Comparison of ENCODE assay signal across 12 cellular contexts in genomic region chr9:98532147-98532546, GRCh38.
A peak's percentile ranks its signal among the peaks of the same experiment; 100 is the strongest.
DNase-seq lines count a peak whose midpoint lies in the region; ATAC-seq and TF ChIP-seq lines count a peak whose summit lies in the region.
"Had no signal": no experiment of that assay in that cellular context is flagged by ENCODE, and none has a peak within 500 bp of the region (broad histone marks: within the 10 kb centered on the region; RNA-seq: fewer than 3 reads in every experiment).

No MANE protein-coding gene starts in this region.

- TF ChIP-seq CTCF in BE2C (IDR thresholded peaks at IDR 0.05; ENCODE audit: low read depth, low read length) (no peak), lung (IDR thresholded peaks at IDR 0.05; ENCODE audit: control extremely low read depth, extremely low read depth) (no peak), testis (IDR thresholded peaks at IDR 0.05) (no peak)

- no peaks in the 10 kb centered on the region; the same call in 1 of the 2 replicates for H3K27me3 ChIP-seq in BE2C
- no peaks in the 10 kb centered on the region for H3K27me3 ChIP-seq in lung (ENCODE audit: control insufficient read depth, insufficient read depth)
- no peaks in the 10 kb centered on the region for H3K27me3 ChIP-seq in testis

- in situ Hi-C loops in G401 (cut with HindIII; ENCODE audit: low sequenced_read_pairs): no loop called here

- no peaks in the 10 kb centered on the region for H3K36me3 ChIP-seq in BE2C
- H3K36me3 ChIP-seq in lung (ENCODE audit: control insufficient read depth in 2 of 2, insufficient read depth in 2 of 2, low read length in 2 of 2): no peaks in the 10 kb centered on the region
- H3K36me3 ChIP-seq in testis (ENCODE audit: low read depth, missing control alignments): no peaks in the 10 kb centered on the region

- peak; percentile 20 for DNase-seq in BE2C
- peak; percentile 33 for DNase-seq in G401 (ENCODE audit: low spot score)
- DNase-seq in NCI-H69 (lab: John Stamatoyannopoulos, UW): peak; percentile 49
- DNase-seq in lung (ENCODE audit: low spot score): peak; percentile 24
- DNase-seq in testis: no peak
- DNase-seq: CD8-positive, alpha-beta T cell; COR-L47; DMS53; GOT3; H9 had no signal

- H3K4me3 ChIP-seq in BE2C (ENCODE audit: low read depth, low read length) (no peak overlapping the region), lung (no peak overlapping the region), testis (no peak overlapping the region)
- H3K4me3 ChIP-seq: A549 had no signal

- H3K27ac ChIP-seq in lung (ENCODE audit: low read depth in 1 of 2, low read length in 1 of 2) (no peak overlapping the region), testis (no peak overlapping the region)
- H3K27ac ChIP-seq: A549 had no signal

- no peaks in the 10 kb centered on the region for H3K9me3 ChIP-seq in BE2C
- H3K9me3 ChIP-seq in lung (ENCODE audit: control insufficient read depth in 2 of 2, insufficient read depth in 1 of 2, low read length in 1 of 2): peaks cover 0 to 3% of the 10 kb centered on the region in 2 donors
- no peaks in the 10 kb centered on the region for H3K9me3 ChIP-seq in testis
- H3K9me3 ChIP-seq: A549 had no signal

- intact Hi-C loops in testis (cut with DNase I; ENCODE audit: low total_unique reads): no loop called here

- no peak for TF ChIP-seq POLR2A in testis (IDR thresholded peaks at IDR 0.05)

- 63 to 73% methylated on average over 4 of the region's 4 CpGs for WGBS in lung, 2 donors
- 50 to 77% methylated on average over 1 to 4 of the region's 4 CpGs for WGBS in testis, 2 donors

- ATAC-seq in lung (ENCODE audit: insufficient read depth, low FRiP score) (no peak), GM21717 (IDR thresholded peaks at IDR 0.05; ENCODE audit: unreplicated experiment) (no peak)
- ATAC-seq: A549; CD8-positive, alpha-beta T cell had no signal

- no peaks in the 10 kb centered on the region; the same call in 1 of the 2 replicates for H3K4me1 ChIP-seq in BE2C
- H3K4me1 ChIP-seq in lung (ENCODE audit: control insufficient read depth in 2 of 2, insufficient read depth in 2 of 2, low read length in 2 of 2): no peaks in the 10 kb centered on the region
- no peaks in the 10 kb centered on the region for H3K4me1 ChIP-seq in testis
- H3K4me1 ChIP-seq: A549 had no signal
